Comparison of ENCODE assay signal across 8 cellular contexts in the genomic region with DNA sequence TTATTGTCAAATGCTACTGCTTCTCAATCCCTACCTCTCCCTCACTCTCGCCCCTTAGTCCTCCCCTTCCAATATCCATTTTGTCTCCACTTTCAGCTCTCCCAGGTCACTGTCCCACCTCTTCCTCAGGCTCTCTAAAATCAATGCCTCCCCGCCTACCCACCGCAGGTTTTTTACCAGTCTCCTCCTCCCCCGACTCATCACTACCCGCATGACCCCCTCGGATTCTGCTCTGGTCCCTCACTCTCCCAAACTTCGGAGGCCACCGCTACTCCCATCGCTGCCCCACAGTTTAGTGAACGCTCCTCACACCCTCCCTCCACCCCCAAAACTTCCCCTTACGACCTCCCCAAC. TPM values are rescaled to one million over a fixed set of nuclear protein-coding genes. Genes with fewer than 3 reads are reported as not detected.
DNase-seq lines count a peak whose midpoint lies in the region; ATAC-seq and TF ChIP-seq lines count a peak whose summit lies in the region.

No MANE protein-coding gene starts in this region.

- no peak for TF ChIP-seq CTCF in HEK293 (tag by site-specific recombination; IDR thresholded peaks at IDR 0.05)
- no peak for TF ChIP-seq CTCF in mucosa of descending colon (IDR thresholded peaks at IDR 0.05)
- TF ChIP-seq CTCF in vagina (IDR thresholded peaks at IDR 0.05), result no peak

- H3K4me3 ChIP-seq in HEK293 (ENCODE audit: low read depth, low read length) (peak overlapping the region; percentile 93), mucosa of descending colon (peak overlapping the region; percentile 75), vagina (peak overlapping the region; percentile 83 to 95)

- peaks cover 19% of the 10 kb centered on the region for H3K36me3 Mint-ChIP-seq in T-helper 1 cell treated with Interleukin-12 subunit alpha and Interleukin-12 subunit beta and Interleukin-4 antibody, amounts not matched to agents 30 μg/mL and 1 μg/mL, for 36 hours (ENCODE audit: low read depth)
- H3K36me3 Mint-ChIP-seq in effector memory CD8-positive, alpha-beta T cell (ENCODE audit: insufficient read depth), result peaks cover 8% of the 10 kb centered on the region

- peak overlapping the region; percentile 93 for H3K27ac Mint-ChIP-seq in T-helper 1 cell treated with Interleukin-12 subunit alpha and Interleukin-12 subunit beta and Interleukin-4 antibody, amounts not matched to agents 30 μg/mL and 1 μg/mL, for 36 hours
- peak overlapping the region; percentile 72 to 90 for H3K27ac Mint-ChIP-seq in effector memory CD8-positive, alpha-beta T cell

- TF ChIP-seq POLR2A in vagina (IDR thresholded peaks at IDR 0.05), result no peak

- H3K27ac ChIP-seq in HEK293 (ENCODE audit: extremely low read depth, low read depth, low read length) (peak overlapping the region; percentile 95), vagina (peak overlapping the region; percentile 87)

- H3K9me3 Mint-ChIP-seq in T-helper 1 cell treated with Interleukin-12 subunit alpha and Interleukin-12 subunit beta and Interleukin-4 antibody, amounts not matched to agents 30 μg/mL and 1 μg/mL, for 36 hours, result no peaks in the 10 kb centered on the region
- no peaks in the 10 kb centered on the region for H3K9me3 Mint-ChIP-seq in effector memory CD8-positive, alpha-beta T cell

- CTCF ChIA-PET in HEK293 (lab: Yijun Ruan, JAX), result interaction anchor here (0.6 to 3.0 kb wide), 9 partner anchors 13 to 720 kb away, joined by 3 to 19 read pairs (median 3); no protein-coding TSS in a partner anchor

- peak; percentile 13 for ATAC-seq in effector memory CD8-positive, alpha-beta T cell (replicated peaks)
- ATAC-seq in mucosa of descending colon, result peak; percentile 2

- in situ Hi-C loops in Caki2 (cut with HindIII; ENCODE audit: low pct_unique_long_range_greater_than_20kb, low sequenced_read_pairs), result no loop called here

- POLR2A ChIA-PET in HEK293 (lab: Yijun Ruan, JAX), result interaction anchor here (0.5 to 2.1 kb wide), 10 partner anchors 13 to 533 kb away, joined by 3 to 9 read pairs (median 4); a partner anchor contains a TSS

- peak overlapping the region; percentile 98 for H3K4me3 Mint-ChIP-seq in T-helper 1 cell treated with Interleukin-12 subunit alpha and Interleukin-12 subunit beta and Interleukin-4 antibody, amounts not matched to agents 30 μg/mL and 1 μg/mL, for 36 hours
- peak overlapping the region; percentile 78 to 96 for H3K4me3 Mint-ChIP-seq in effector memory CD8-positive, alpha-beta T cell

- intact Hi-C loops in mucosa of descending colon (cut with DNase I, micrococcal nuclease), result no loop called here
- intact Hi-C loops in vagina (cut with DNase I), result no loop called here

- H3K4me1 Mint-ChIP-seq in T-helper 1 cell treated with Interleukin-12 subunit alpha and Interleukin-12 subunit beta and Interleukin-4 antibody, amounts not matched to agents 30 μg/mL and 1 μg/mL, for 36 hours (ENCODE audit: low read depth), result peaks cover 42% of the 10 kb centered on the region
- H3K4me1 Mint-ChIP-seq in effector memory CD8-positive, alpha-beta T cell (ENCODE audit: low read depth in 2 of 2), result peaks cover 30 to 45% of the 10 kb centered on the region in 2 donors

- H3K9me3 ChIP-seq in HEK293 (ENCODE audit: control insufficient read depth, insufficient read depth, low read depth, low read length), result no peaks in the 10 kb centered on the region
- no peaks in the 10 kb centered on the region for H3K9me3 ChIP-seq in mucosa of descending colon
- H3K9me3 ChIP-seq in vagina, result no peaks in the 10 kb centered on the region

- H3K36me3 ChIP-seq in HEK293 (ENCODE audit: control insufficient read depth in 2 of 2, insufficient read depth in 1 of 2, low read length in 2 of 2), result peaks cover 0 to 4% of the 10 kb centered on the region in 2 experiments; a peak in 2 of 3 replicates
- H3K36me3 ChIP-seq in mucosa of descending colon (ENCODE audit: low read depth), result peaks cover 4% of the 10 kb centered on the region
- H3K36me3 ChIP-seq in vagina, result no peaks in the 10 kb centered on the region

- no peaks in the 10 kb centered on the region for H3K27me3 Mint-ChIP-seq in T-helper 1 cell treated with Interleukin-12 subunit alpha and Interleukin-12 subunit beta and Interleukin-4 antibody, amounts not matched to agents 30 μg/mL and 1 μg/mL, for 36 hours (ENCODE audit: low read depth)
- H3K27me3 Mint-ChIP-seq in effector memory CD8-positive, alpha-beta T cell, result no peaks in the 10 kb centered on the region

- no peaks in the 10 kb centered on the region for H3K27me3 ChIP-seq in vagina

- H3K4me1 ChIP-seq in HEK293 (ENCODE audit: control insufficient read depth, insufficient read depth, low read length) (peaks cover 22% of the 10 kb centered on the region), mucosa of descending colon (ENCODE audit: low read depth) (peaks cover 36% of the 10 kb centered on the region), vagina (peaks cover 32% of the 10 kb centered on the region)

- DNase-seq in Caki2 (ENCODE audit: low read depth) (peak; percentile 12), mucosa of descending colon (peak in 1 of 3 donors; percentile 35), vagina (ENCODE audit: extremely low spot score in 2 of 2) (no peak), GOT3 (lab: John Stamatoyannopoulos, UW) (no peak), OCI-M2 (lab: John Stamatoyannopoulos, UW; ENCODE audit: unreplicated experiment) (no peak)
- DNase-seq in effector memory CD8-positive, alpha-beta T cell, result peak; percentile 9 to 17 (median 14)

TF ChIP-seq in HEK293, 187 proteins besides CTCF, POLR2A, EP300 and RAD21 (continues in another document):
- no peak for TF ChIP-seq RBAK (tag by site-specific recombination; IDR thresholded peaks at IDR 0.05)
- no peak for TF ChIP-seq ZFP41 (tag by site-specific recombination; IDR thresholded peaks at IDR 0.05; ENCODE audit: borderline replicate concordance)
- 0 out of 2 replicates have a peak, but pooled peaks have one; percentile 30 for TF ChIP-seq OSR2 (tag by site-specific recombination; IDR thresholded peaks at IDR 0.05)
- no peak for TF ChIP-seq ZNF239 (tag by site-specific recombination; IDR thresholded peaks at IDR 0.05)
- 0 out of 2 replicates have a peak, but pooled peaks have one; percentile 19 for TF ChIP-seq ZNF843 (tag by site-specific recombination; IDR thresholded peaks at IDR 0.05)
- TF ChIP-seq ZNF214 (tag by site-specific recombination; IDR thresholded peaks at IDR 0.05; ENCODE audit: borderline replicate concordance), result no peak
- TF ChIP-seq ZNF600 (tag by site-specific recombination; IDR thresholded peaks at IDR 0.05), result peak; percentile 79
- TF ChIP-seq ZFHX2 (tag by site-specific recombination; conservative IDR thresholded peaks at IDR 0.05), result peak; percentile 81
- TF ChIP-seq, protein P1, sequence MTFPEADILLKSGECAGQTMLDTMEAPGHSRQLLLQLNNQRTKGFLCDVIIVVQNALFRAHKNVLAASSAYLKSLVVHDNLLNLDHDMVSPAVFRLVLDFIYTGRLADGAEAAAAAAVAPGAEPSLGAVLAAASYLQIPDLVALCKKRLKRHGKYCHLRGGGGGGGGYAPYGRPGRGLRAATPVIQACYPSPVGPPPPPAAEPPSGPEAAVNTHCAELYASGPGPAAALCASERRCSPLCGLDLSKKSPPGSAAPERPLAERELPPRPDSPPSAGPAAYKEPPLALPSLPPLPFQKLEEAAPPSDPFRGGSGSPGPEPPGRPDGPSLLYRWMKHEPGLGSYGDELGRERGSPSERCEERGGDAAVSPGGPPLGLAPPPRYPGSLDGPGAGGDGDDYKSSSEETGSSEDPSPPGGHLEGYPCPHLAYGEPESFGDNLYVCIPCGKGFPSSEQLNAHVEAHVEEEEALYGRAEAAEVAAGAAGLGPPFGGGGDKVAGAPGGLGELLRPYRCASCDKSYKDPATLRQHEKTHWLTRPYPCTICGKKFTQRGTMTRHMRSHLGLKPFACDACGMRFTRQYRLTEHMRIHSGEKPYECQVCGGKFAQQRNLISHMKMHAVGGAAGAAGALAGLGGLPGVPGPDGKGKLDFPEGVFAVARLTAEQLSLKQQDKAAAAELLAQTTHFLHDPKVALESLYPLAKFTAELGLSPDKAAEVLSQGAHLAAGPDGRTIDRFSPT (tag by site-specific recombination; IDR thresholded peaks at IDR 0.05), result 0 out of 2 replicates have a peak, but pooled peaks have one; percentile 45
- TF ChIP-seq ZNF157 (tag by site-specific recombination; IDR thresholded peaks at IDR 0.05), result no peak; the same call in 1 of the 2 replicates
- TF ChIP-seq, protein P2, sequence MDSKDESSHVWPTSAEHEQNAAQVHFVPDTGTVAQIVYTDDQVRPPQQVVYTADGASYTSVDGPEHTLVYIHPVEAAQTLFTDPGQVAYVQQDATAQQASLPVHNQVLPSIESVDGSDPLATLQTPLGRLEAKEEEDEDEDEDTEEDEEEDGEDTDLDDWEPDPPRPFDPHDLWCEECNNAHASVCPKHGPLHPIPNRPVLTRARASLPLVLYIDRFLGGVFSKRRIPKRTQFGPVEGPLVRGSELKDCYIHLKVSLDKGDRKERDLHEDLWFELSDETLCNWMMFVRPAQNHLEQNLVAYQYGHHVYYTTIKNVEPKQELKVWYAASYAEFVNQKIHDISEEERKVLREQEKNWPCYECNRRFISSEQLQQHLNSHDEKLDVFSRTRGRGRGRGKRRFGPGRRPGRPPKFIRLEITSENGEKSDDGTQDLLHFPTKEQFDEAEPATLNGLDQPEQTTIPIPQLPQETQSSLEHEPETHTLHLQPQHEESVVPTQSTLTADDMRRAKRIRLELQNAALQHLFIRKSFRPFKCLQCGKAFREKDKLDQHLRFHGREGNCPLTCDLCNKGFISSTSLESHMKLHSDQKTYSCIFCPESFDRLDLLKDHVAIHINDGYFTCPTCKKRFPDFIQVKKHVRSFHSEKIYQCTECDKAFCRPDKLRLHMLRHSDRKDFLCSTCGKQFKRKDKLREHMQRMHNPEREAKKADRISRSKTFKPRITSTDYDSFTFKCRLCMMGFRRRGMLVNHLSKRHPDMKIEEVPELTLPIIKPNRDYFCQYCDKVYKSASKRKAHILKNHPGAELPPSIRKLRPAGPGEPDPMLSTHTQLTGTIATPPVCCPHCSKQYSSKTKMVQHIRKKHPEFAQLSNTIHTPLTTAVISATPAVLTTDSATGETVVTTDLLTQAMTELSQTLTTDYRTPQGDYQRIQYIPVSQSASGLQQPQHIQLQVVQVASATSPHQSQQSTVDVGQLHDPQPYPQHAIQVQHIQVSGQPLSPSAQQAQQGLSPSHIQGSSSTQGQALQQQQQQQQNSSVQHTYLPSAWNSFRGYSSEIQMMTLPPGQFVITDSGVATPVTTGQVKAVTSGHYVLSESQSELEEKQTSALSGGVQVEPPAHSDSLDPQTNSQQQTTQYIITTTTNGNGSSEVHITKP (tag by site-specific recombination; IDR thresholded peaks at IDR 0.05), result peak; percentile 71
- no peak for TF ChIP-seq ZNF223 (tag by site-specific recombination; IDR thresholded peaks at IDR 0.05)
- TF ChIP-seq SP7 (tag by site-specific recombination; IDR thresholded peaks at IDR 0.05), result peak; percentile 72

RNA-seq across cellular contexts. Expression of a gene that starts 0.5 kb away (rescaled TPM):
- 21.0 and 22.9 TPM in 2 replicates for total RNA-seq in Caki2 (2014; rRNA removed; shearing (Covaris generic); ENCODE audit: low replicate concordance)
- total RNA-seq in mucosa of descending colon (10 to 100 TPM; 13.7 to 17.9 (median 13.8) TPM), vagina (13.3 TPM)

RNA-seq across cellular contexts. Expression of a gene that starts 7.8 kb away (rescaled TPM):
- total RNA-seq in Caki2 (2014; rRNA removed; shearing (Covaris generic); ENCODE audit: low replicate concordance), result 4.1 and 7.7 TPM in 2 replicates
- total RNA-seq in mucosa of descending colon, result 1 to 10 TPM; 1.5 to 5.7 (median 2.4) TPM
- total RNA-seq in vagina, result 2.7 TPM

Comparison
In these comparisons a context has a peak if more than half of its experiments do, and no peak if none do; other contexts are left out.
1. DNase-seq: peak in Caki2 (single experiment) and effector memory CD8-positive, alpha-beta T cell (3 of 3); none in vagina (0 of 2), GOT3 (single experiment) and OCI-M2 (single experiment).
2. Peak in every context shown above with its lines, with median percentiles within 50 percentile points of each other: H3K4me3 ChIP-seq.